ENCODE assay signal across 9 cellular contexts in genomic region chr9:21031091-21031817, GRCh38. TPM values are rescaled to one million over a fixed set of nuclear protein-coding genes. Genes with fewer than 3 reads are reported as not detected.
A peak's percentile ranks its signal among the peaks of the same experiment; 100 is the strongest.
DNase-seq lines count a peak whose midpoint lies in the region; ATAC-seq and TF ChIP-seq lines count a peak whose summit lies in the region.
"Had no signal": no experiment of that assay in that cellular context is flagged by ENCODE, and none has a peak within 500 bp of the region (broad histone marks: within the 10 kb centered on the region; RNA-seq: fewer than 3 reads in every experiment).

A gene with protein sequence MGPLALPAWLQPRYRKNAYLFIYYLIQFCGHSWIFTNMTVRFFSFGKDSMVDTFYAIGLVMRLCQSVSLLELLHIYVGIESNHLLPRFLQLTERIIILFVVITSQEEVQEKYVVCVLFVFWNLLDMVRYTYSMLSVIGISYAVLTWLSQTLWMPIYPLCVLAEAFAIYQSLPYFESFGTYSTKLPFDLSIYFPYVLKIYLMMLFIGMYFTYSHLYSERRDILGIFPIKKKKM (minus strand): TSS chr9:21031640. CDS start chr9:21031590, 50 bp downstream.

- no peaks in the 10 kb centered on the region; the same call in 1 of the 2 replicates for H3F3A ChIP-seq in OCI-LY1 (ENCODE audit: insufficient read depth, low read length)

- no peaks in the 10 kb centered on the region for H3K27me3 ChIP-seq in OCI-LY1 (ENCODE audit: insufficient read depth, low read length)

- peak within 1 kb of the TSS; percentile 89 for H3K4me2 ChIP-seq in OCI-LY1 (ENCODE audit: low read length)

- H3K27ac Mint-ChIP-seq in activated naive CD4-positive, alpha-beta T cell treated with anti-CD3 and anti-CD28 coated beads for 36 hours: peak within 1 kb of the TSS; percentile 69
- H3K27ac Mint-ChIP-seq in progenitor cell of endocrine pancreas: no peak within 1 kb of the TSS

- H3K4me3 ChIP-seq in OCI-LY1 (ENCODE audit: low read depth, low read length, poor library complexity, severe bottlenecking): peak within 1 kb of the TSS; percentile 89

- H3K9me2 ChIP-seq in OCI-LY1 (ENCODE audit: low read depth, low read length): no peaks in the 10 kb centered on the region

- H3K36me3 Mint-ChIP-seq in activated naive CD4-positive, alpha-beta T cell treated with anti-CD3 and anti-CD28 coated beads for 36 hours (ENCODE audit: low read depth): peaks cover 3% of the 10 kb centered on the region
- H3K36me3 Mint-ChIP-seq in progenitor cell of endocrine pancreas (ENCODE audit: insufficient read depth): no peaks in the 10 kb centered on the region

- H3K9ac ChIP-seq in OCI-LY1 (ENCODE audit: low read length): peak within 1 kb of the TSS; percentile 95

- H4K20me1 ChIP-seq in OCI-LY1 (ENCODE audit: insufficient read depth, low read length): no peaks in the 10 kb centered on the region

- peaks cover 39% of the 10 kb centered on the region for H3K4me1 ChIP-seq in OCI-LY1 (ENCODE audit: insufficient read depth, low read length, severe bottlenecking)

- peak; percentile 72 for DNase-seq in DMS 273 (lab: John Stamatoyannopoulos, UW; ENCODE audit: unreplicated experiment)
- DNase-seq in DMS 273 treated with DMSO at 0.1 percent for 48 hours (lab: John Stamatoyannopoulos, UW): no peak
- DNase-seq in activated naive CD4-positive, alpha-beta T cell treated with anti-CD3 and anti-CD28 coated beads for 36 hours: peak; percentile 78
- peak; percentile 75 for DNase-seq in Right ventricle myocardium superior
- peak; percentile 38 for DNase-seq in progenitor cell of endocrine pancreas (ENCODE audit: low spot score, unreplicated experiment)
- peak; percentile 61 for DNase-seq in ureter (ENCODE audit: low spot score)

- no peaks in the 10 kb centered on the region for H3K9me3 Mint-ChIP-seq in activated naive CD4-positive, alpha-beta T cell treated with anti-CD3 and anti-CD28 coated beads for 36 hours
- no peaks in the 10 kb centered on the region for H3K9me3 Mint-ChIP-seq in progenitor cell of endocrine pancreas (ENCODE audit: low read depth)

- H3K9me3 ChIP-seq in OCI-LY1 (ENCODE audit: low read length): no peaks in the 10 kb centered on the region

- intact Hi-C loops in activated naive CD4-positive, alpha-beta T cell treated with anti-CD3 and anti-CD28 coated beads for 36 hours (cut with micrococcal nuclease): loop anchor here (1.0 to 10.0 kb wide), 17 partner anchors 30 to 1514 kb away; partner anchors contain the start of genes CDKN2B, FOCAD, KLHL9 and MTAP
- intact Hi-C loops in Right ventricle myocardium superior (cut with DNase I): no loop called here

- peak within 1 kb of the TSS; percentile 87 for H3K27ac ChIP-seq in OCI-LY1 (ENCODE audit: low read depth, low read length, poor library complexity, severe bottlenecking)
- H3K27ac ChIP-seq: 22Rv1 had no signal

- H3K4me3 Mint-ChIP-seq in activated naive CD4-positive, alpha-beta T cell treated with anti-CD3 and anti-CD28 coated beads for 36 hours: peak within 1 kb of the TSS; percentile 49
- peak within 1 kb of the TSS; percentile 59 for H3K4me3 Mint-ChIP-seq in progenitor cell of endocrine pancreas (ENCODE audit: low read depth)

- CTCF ChIA-PET in activated naive CD4-positive, alpha-beta T cell treated with anti-CD3 and anti-CD28 coated beads for 36 hours (lab: Charles Lee): interaction anchor here (1.0 to 1.7 kb wide), 4 partner anchors 12 to 79 kb away, joined by 3 to 5 read pairs (median 4); no protein-coding TSS in a partner anchor

- no peaks in the 10 kb centered on the region; the same call in 1 of the 2 replicates for H3K79me2 ChIP-seq in OCI-LY1 (ENCODE audit: insufficient read depth, low read length)

- H2AFZ ChIP-seq in OCI-LY1 (ENCODE audit: low read length): peak within 1 kb of the TSS; percentile 50; the same call in 1 of the 2 replicates

- peaks cover 16% of the 10 kb centered on the region; the same call in 1 of the 2 replicates for H3K36me3 ChIP-seq in OCI-LY1 (ENCODE audit: insufficient read depth, low read length)

- peaks cover 25% of the 10 kb centered on the region for H3K4me1 Mint-ChIP-seq in activated naive CD4-positive, alpha-beta T cell treated with anti-CD3 and anti-CD28 coated beads for 36 hours (ENCODE audit: low read depth)
- no peaks in the 10 kb centered on the region for H3K4me1 Mint-ChIP-seq in progenitor cell of endocrine pancreas (ENCODE audit: low read depth)

- TF ChIP-seq CTCF in OCI-LY1 (IDR thresholded peaks at IDR 0.05; ENCODE audit: low read length) (no peak), progenitor cell of endocrine pancreas (IDR thresholded peaks at IDR 0.05; ENCODE audit: unreplicated experiment) (no peak)

- H3K27me3 Mint-ChIP-seq in activated naive CD4-positive, alpha-beta T cell treated with anti-CD3 and anti-CD28 coated beads for 36 hours (ENCODE audit: low read depth): no peaks in the 10 kb centered on the region
- H3K27me3 Mint-ChIP-seq in progenitor cell of endocrine pancreas: peaks cover 22% of the 10 kb centered on the region

- ATAC-seq in HG02759 (IDR thresholded peaks at IDR 0.05; ENCODE audit: unreplicated experiment) (peak; percentile 78), Right ventricle myocardium superior (ENCODE audit: poor library complexity) (peak; percentile 95)

RNA-seq across cellular contexts. Expression of the gene that starts here (rescaled TPM):
- 1 to 10 TPM; 1.1 to 1.6 TPM for total RNA-seq in activated naive CD4-positive, alpha-beta T cell treated with anti-CD3 and anti-CD28 coated beads for 36 hours
- total RNA-seq in Right ventricle myocardium superior (1.0 TPM), progenitor cell of endocrine pancreas (0.72 and 0.80 TPM in 2 replicates), ureter (4.1 TPM)

Comparison
In these comparisons a context has a peak if more than half of its experiments do, and no peak if none do; other contexts are left out.
1. Peak in DNase-seq in progenitor cell of endocrine pancreas; RNA of the gene not detected or under 1 TPM.